Comparison of ENCODE assay signal across 1 cellular context in genomic region chr12:12714276-12715001, GRCh38.
TF ChIP-seq lines count a peak whose summit lies in the region.

No MANE protein-coding gene starts in this region.

TF ChIP-seq in HEK293, 187 proteins besides CTCF, POLR2A, EP300 and RAD21 (continued from another document and continues in another):
- TF ChIP-seq TSHZ1 (tag by site-specific recombination; IDR thresholded peaks at IDR 0.05; ENCODE audit: borderline replicate concordance) (no peak), ZNF692 (tag by site-specific recombination; IDR thresholded peaks at IDR 0.05) (peak; percentile 42; the same call in 1 of the 2 replicates), ZSCAN18 (tag by site-specific recombination; IDR thresholded peaks at IDR 0.05) (no peak), ZNF645 (tag by site-specific recombination; IDR thresholded peaks at IDR 0.05) (no peak), ZNF654 (tag by site-specific recombination; IDR thresholded peaks at IDR 0.05; ENCODE audit: low read depth) (peak; percentile 22; the same call in 1 of the 2 replicates), ZNF174 (tag by site-specific recombination; IDR thresholded peaks at IDR 0.05) (no peak), ZNF707 (tag by site-specific recombination; IDR thresholded peaks at IDR 0.05) (no peak), KLF16 (tag by site-specific recombination; IDR thresholded peaks at IDR 0.05) (0 out of 2 replicates have a peak, but pooled peaks have one; percentile 20), IKZF3 (tag by site-specific recombination; IDR thresholded peaks at IDR 0.05) (no peak), ZNF664 (tag by site-specific recombination; IDR thresholded peaks at IDR 0.05) (no peak), ZNF501 (tag by site-specific recombination; IDR thresholded peaks at IDR 0.05) (no peak), ZNF175 (tag by site-specific recombination; IDR thresholded peaks at IDR 0.05) (no peak), GFI1B (tag by site-specific recombination; IDR thresholded peaks at IDR 0.05) (no peak), HOXC10 (CRISPR knock-in tag; IDR thresholded peaks at IDR 0.05) (no peak), OVOL3 (tag by site-specific recombination; IDR thresholded peaks at IDR 0.05) (no peak), ZBTB7A (tag by site-specific recombination; IDR thresholded peaks at IDR 0.05; ENCODE audit: low read depth) (no peak), ZBTB48 (tag by site-specific recombination; IDR thresholded peaks at IDR 0.05) (peak; percentile 97), ZNF112 (tag by site-specific recombination; IDR thresholded peaks at IDR 0.05) (no peak), SCRT1 (tag by site-specific recombination; IDR thresholded peaks at IDR 0.05; ENCODE audit: borderline replicate concordance) (no peak; the same call in 1 of the 2 replicates), ZNF843 (tag by site-specific recombination; IDR thresholded peaks at IDR 0.05) (no peak), ZNF530 (tag by site-specific recombination; IDR thresholded peaks at IDR 0.05; ENCODE audit: low read depth) (no peak), ZNF16 (tag by site-specific recombination; IDR thresholded peaks at IDR 0.05; ENCODE audit: low read depth) (no peak), KLF17 (tag by site-specific recombination; IDR thresholded peaks at IDR 0.05) (no peak), ZNF184 (tag by site-specific recombination; IDR thresholded peaks at IDR 0.05) (no peak), ZNF37A (tag by site-specific recombination; IDR thresholded peaks at IDR 0.05) (no peak), SP7 (tag by site-specific recombination; IDR thresholded peaks at IDR 0.05) (0 out of 2 replicates have a peak, but pooled peaks have one; percentile 8), ZNF544 (tag by site-specific recombination; IDR thresholded peaks at IDR 0.05) (no peak), ZNF2 (tag by site-specific recombination; IDR thresholded peaks at IDR 0.05) (no peak), ZNF302 (tag by site-specific recombination; IDR thresholded peaks at IDR 0.05; ENCODE audit: low read depth) (no peak), ZNF341 (tag by site-specific recombination; IDR thresholded peaks at IDR 0.05; ENCODE audit: low read depth) (peak; percentile 77), ZNF514 (tag by site-specific recombination; IDR thresholded peaks at IDR 0.05) (no peak), ZNF548 (tag by site-specific recombination; IDR thresholded peaks at IDR 0.05) (no peak), ZSCAN30 (tag by site-specific recombination; IDR thresholded peaks at IDR 0.05) (peak; percentile 52), ZFP37 (tag by site-specific recombination; IDR thresholded peaks at IDR 0.05) (no peak), ZNF629 (tag by site-specific recombination; IDR thresholded peaks at IDR 0.05) (no peak), KLF1 (tag by site-specific recombination; IDR thresholded peaks at IDR 0.05) (no peak), ZNF423 (tag by site-specific recombination; IDR thresholded peaks at IDR 0.05) (no peak), BCL11B (tag by site-specific recombination; IDR thresholded peaks at IDR 0.05; ENCODE audit: low read depth) (no peak), ZBTB17 (tag by site-specific recombination; IDR thresholded peaks at IDR 0.05) (peak; percentile 46), ZNF623 (tag by site-specific recombination; IDR thresholded peaks at IDR 0.05) (no peak), ZBTB20 (tag by site-specific recombination; IDR thresholded peaks at IDR 0.05) (peak; percentile 62), SP3 (tag by site-specific recombination; IDR thresholded peaks at IDR 0.05) (no peak; the same call in 1 of the 2 replicates), PRDM1 (tag by site-specific recombination; IDR thresholded peaks at IDR 0.05) (no peak), ZSCAN23 (tag by site-specific recombination; IDR thresholded peaks at IDR 0.05) (no peak), BCL11A (tag by site-specific recombination; IDR thresholded peaks at IDR 0.05; ENCODE audit: low read depth) (no peak), ZNF214 (tag by site-specific recombination; IDR thresholded peaks at IDR 0.05; ENCODE audit: borderline replicate concordance) (no peak), ZNF510 (tag by site-specific recombination; IDR thresholded peaks at IDR 0.05; ENCODE audit: insufficient replicate concordance) (no peak), ZFHX2 (tag by site-specific recombination; conservative IDR thresholded peaks at IDR 0.05) (no peak), ZSCAN5A (tag by site-specific recombination; IDR thresholded peaks at IDR 0.05) (no peak), ZNF398 (tag by site-specific recombination; IDR thresholded peaks at IDR 0.05) (no peak), KLF8 (tag by site-specific recombination; IDR thresholded peaks at IDR 0.05) (no peak), ZNF600 (tag by site-specific recombination; IDR thresholded peaks at IDR 0.05) (no peak), SCRT2 (tag by site-specific recombination; IDR thresholded peaks at IDR 0.05) (0 out of 2 replicates have a peak, but pooled peaks have one; percentile 18), ZNF148 (tag by site-specific recombination; IDR thresholded peaks at IDR 0.05; ENCODE audit: borderline replicate concordance) (no peak), ZNF350 (tag by site-specific recombination; IDR thresholded peaks at IDR 0.05) (no peak), ZNF561 (tag by site-specific recombination; IDR thresholded peaks at IDR 0.05; ENCODE audit: borderline replicate concordance) (peak; percentile 75; the same call in 1 of the 2 replicates), ZNF202 (tag by site-specific recombination; IDR thresholded peaks at IDR 0.05; ENCODE audit: borderline replicate concordance) (no peak), OSR2 (tag by site-specific recombination; IDR thresholded peaks at IDR 0.05) (no peak), ZNF114 (tag by site-specific recombination; IDR thresholded peaks at IDR 0.05) (no peak), ZNF639 (tag by site-specific recombination; IDR thresholded peaks at IDR 0.05) (no peak), ZNF133 (tag by site-specific recombination; IDR thresholded peaks at IDR 0.05) (no peak)
